ENCODE assay signal across 2 cellular contexts in the genomic region with DNA sequence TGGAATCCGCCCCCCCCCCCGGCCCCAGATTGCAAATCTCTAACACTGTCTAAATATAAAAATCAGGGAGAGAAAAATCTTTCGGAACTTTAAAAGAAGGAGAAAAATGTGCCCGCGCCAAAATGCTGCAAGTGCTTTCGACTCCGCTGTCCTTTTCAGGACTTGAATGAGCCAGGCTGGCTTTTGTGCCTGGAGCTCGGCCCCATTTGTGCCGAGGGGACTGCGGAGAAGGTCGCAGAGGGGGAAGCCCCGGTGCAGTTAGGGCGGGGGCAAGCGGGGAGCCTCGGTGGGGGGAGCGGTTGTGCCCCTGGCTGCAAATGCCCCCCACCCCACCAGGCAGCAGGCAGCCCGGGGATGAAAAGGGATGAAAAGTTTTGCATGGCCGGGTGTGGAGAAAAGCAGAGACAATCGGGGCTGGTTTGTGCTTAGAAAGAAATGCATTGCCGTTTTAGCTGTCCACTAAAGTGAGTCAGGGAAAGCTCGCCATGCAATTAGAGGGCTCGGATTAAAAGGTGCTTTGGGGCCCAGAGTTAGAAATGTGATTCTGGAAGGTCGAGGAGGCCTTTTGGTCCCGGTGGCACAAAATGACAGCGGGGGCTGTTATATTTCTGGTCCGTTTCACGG.
TF ChIP-seq lines count a peak whose summit lies in the region.

No MANE protein-coding gene starts in this region.

TF ChIP-seq in WTC11, 78 proteins besides CTCF, POLR2A, EP300 and RAD21:
- TF ChIP-seq NFATC4 (CRISPR knock-in tag; IDR thresholded peaks at IDR 0.05) = no peak
- no peak for TF ChIP-seq GTF2I (CRISPR knock-in tag; conservative IDR thresholded peaks at IDR 0.05)
- TF ChIP-seq JUN (CRISPR knock-in tag; IDR thresholded peaks at IDR 0.05) = no peak
- no peak for TF ChIP-seq SMAD3 (CRISPR knock-in tag; IDR thresholded peaks at IDR 0.05; ENCODE audit: borderline replicate concordance)
- TF ChIP-seq MYBL2 (CRISPR knock-in tag; IDR thresholded peaks at IDR 0.05) = no peak
- TF ChIP-seq ZNF416 (CRISPR knock-in tag; IDR thresholded peaks at IDR 0.05) = no peak
- TF ChIP-seq, protein P1, sequence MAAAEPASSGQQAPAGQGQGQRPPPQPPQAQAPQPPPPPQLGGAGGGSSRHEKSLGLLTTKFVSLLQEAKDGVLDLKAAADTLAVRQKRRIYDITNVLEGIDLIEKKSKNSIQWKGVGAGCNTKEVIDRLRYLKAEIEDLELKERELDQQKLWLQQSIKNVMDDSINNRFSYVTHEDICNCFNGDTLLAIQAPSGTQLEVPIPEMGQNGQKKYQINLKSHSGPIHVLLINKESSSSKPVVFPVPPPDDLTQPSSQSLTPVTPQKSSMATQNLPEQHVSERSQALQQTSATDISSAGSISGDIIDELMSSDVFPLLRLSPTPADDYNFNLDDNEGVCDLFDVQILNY (CRISPR knock-in tag; IDR thresholded peaks at IDR 0.05) = no peak
- TF ChIP-seq ZNF263 (CRISPR knock-in tag; IDR thresholded peaks at IDR 0.05; ENCODE audit: low read depth) = no peak
- no peak for TF ChIP-seq NR1H2 (CRISPR knock-in tag; IDR thresholded peaks at IDR 0.05)
- no peak for TF ChIP-seq NFE2L1 (CRISPR knock-in tag; IDR thresholded peaks at IDR 0.05)
- TF ChIP-seq, protein P2, sequence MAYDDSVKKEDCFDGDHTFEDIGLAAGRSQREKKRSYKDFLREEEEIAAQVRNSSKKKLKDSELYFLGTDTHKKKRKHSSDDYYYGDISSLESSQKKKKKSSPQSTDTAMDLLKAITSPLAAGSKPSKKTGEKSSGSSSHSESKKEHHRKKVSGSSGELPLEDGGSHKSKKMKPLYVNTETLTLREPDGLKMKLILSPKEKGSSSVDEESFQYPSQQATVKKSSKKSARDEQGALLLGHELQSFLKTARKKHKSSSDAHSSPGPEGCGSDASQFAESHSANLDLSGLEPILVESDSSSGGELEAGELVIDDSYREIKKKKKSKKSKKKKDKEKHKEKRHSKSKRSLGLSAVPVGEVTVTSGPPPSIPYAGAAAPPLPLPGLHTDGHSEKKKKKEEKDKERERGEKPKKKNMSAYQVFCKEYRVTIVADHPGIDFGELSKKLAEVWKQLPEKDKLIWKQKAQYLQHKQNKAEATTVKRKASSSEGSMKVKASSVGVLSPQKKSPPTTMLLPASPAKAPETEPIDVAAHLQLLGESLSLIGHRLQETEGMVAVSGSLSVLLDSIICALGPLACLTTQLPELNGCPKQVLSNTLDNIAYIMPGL (CRISPR knock-in tag; IDR thresholded peaks at IDR 0.05) = no peak
- TF ChIP-seq NR3C1 (CRISPR knock-in tag; conservative IDR thresholded peaks at IDR 0.05; ENCODE audit: low read depth) = no peak
- TF ChIP-seq NFYB (CRISPR knock-in tag; conservative IDR thresholded peaks at IDR 0.05; ENCODE audit: low read depth) = no peak

TF ChIP-seq in HepG2, 621 proteins besides CTCF, POLR2A, EP300 and RAD21:
- TF ChIP-seq, protein P3, sequence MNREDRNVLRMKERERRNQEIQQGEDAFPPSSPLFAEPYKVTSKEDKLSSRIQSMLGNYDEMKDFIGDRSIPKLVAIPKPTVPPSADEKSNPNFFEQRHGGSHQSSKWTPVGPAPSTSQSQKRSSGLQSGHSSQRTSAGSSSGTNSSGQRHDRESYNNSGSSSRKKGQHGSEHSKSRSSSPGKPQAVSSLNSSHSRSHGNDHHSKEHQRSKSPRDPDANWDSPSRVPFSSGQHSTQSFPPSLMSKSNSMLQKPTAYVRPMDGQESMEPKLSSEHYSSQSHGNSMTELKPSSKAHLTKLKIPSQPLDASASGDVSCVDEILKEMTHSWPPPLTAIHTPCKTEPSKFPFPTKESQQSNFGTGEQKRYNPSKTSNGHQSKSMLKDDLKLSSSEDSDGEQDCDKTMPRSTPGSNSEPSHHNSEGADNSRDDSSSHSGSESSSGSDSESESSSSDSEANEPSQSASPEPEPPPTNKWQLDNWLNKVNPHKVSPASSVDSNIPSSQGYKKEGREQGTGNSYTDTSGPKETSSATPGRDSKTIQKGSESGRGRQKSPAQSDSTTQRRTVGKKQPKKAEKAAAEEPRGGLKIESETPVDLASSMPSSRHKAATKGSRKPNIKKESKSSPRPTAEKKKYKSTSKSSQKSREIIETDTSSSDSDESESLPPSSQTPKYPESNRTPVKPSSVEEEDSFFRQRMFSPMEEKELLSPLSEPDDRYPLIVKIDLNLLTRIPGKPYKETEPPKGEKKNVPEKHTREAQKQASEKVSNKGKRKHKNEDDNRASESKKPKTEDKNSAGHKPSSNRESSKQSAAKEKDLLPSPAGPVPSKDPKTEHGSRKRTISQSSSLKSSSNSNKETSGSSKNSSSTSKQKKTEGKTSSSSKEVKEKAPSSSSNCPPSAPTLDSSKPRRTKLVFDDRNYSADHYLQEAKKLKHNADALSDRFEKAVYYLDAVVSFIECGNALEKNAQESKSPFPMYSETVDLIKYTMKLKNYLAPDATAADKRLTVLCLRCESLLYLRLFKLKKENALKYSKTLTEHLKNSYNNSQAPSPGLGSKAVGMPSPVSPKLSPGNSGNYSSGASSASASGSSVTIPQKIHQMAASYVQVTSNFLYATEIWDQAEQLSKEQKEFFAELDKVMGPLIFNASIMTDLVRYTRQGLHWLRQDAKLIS (CRISPR knock-in tag; IDR thresholded peaks at IDR 0.05) = no peak
- TF ChIP-seq CBX2 (IDR thresholded peaks at IDR 0.05; ENCODE audit: low read depth, low read length) (0 out of 2 replicates have a peak, but pooled peaks have one; percentile 57), CBX2 (CRISPR knock-in tag; IDR thresholded peaks at IDR 0.05; ENCODE audit: low read depth) (no peak), ZNF605 (CRISPR knock-in tag; IDR thresholded peaks at IDR 0.05) (peak; percentile 22; the same call in 1 of the 2 replicates)
- TF ChIP-seq, protein P4, sequence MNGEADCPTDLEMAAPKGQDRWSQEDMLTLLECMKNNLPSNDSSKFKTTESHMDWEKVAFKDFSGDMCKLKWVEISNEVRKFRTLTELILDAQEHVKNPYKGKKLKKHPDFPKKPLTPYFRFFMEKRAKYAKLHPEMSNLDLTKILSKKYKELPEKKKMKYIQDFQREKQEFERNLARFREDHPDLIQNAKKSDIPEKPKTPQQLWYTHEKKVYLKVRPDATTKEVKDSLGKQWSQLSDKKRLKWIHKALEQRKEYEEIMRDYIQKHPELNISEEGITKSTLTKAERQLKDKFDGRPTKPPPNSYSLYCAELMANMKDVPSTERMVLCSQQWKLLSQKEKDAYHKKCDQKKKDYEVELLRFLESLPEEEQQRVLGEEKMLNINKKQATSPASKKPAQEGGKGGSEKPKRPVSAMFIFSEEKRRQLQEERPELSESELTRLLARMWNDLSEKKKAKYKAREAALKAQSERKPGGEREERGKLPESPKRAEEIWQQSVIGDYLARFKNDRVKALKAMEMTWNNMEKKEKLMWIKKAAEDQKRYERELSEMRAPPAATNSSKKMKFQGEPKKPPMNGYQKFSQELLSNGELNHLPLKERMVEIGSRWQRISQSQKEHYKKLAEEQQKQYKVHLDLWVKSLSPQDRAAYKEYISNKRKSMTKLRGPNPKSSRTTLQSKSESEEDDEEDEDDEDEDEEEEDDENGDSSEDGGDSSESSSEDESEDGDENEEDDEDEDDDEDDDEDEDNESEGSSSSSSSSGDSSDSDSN (CRISPR knock-in tag; IDR thresholded peaks at IDR 0.05) = 0 out of 2 replicates have a peak, but pooled peaks have one; percentile 12
